Comparison of ENCODE assay signal across 8 cellular contexts in the genomic region with DNA sequence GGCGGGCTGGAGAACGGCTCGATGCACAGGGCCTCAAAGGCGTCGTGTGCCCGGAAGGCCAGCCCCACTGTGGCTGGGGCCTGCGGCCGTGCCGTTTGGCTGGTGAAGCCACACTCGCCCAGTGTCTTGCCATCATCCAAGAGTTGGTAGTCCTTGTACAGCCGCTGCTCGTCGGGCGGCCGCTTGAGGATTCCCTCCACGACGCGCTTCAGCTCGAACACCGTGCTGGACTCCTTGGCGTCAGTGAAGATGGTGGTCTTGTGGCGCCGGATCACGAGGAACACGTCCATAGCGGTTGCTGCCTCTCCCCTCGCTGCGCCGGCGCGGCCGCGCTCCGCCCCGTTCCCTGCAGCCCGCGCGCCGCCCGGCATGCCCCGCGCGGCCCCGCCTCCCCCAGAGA.
"Had no signal": no experiment of that assay in that cellular context is flagged by ENCODE, and none has a peak within 500 bp of the region (broad histone marks: within the 10 kb centered on the region; RNA-seq: fewer than 3 reads in every experiment).

No MANE protein-coding gene starts in this region.

- H3K9me3 ChIP-seq: HAP-1 had no signal

- H3K27ac ChIP-seq: GM23248, HL-60 had no signal

- H3K4me3 Mint-ChIP-seq: HFFc6 had no signal

- H3K27ac Mint-ChIP-seq: HFFc6 had no signal

- H3K9me3 Mint-ChIP-seq: HFFc6 had no signal

- H3K9ac ChIP-seq: GM23248 had no signal

- H3K4me3 ChIP-seq: GM23248, HAP-1, K562 had no signal

- H2AFZ ChIP-seq: GM23248 had no signal

- H3K4me1 ChIP-seq: HAP-1 had no signal

- DNase-seq: GM23248, H7, HFFc6, IMR-90 had no signal

- H3K36me3 ChIP-seq: HAP-1 had no signal

- FAIRE-seq: HepG2, K562 had no signal
